ENCODE assay signal across 19 cellular contexts in genomic region chr16:79593754-79594153, GRCh38. TPM values are rescaled to one million over a fixed set of nuclear protein-coding genes. Genes with fewer than 3 reads are reported as not detected.
DNase-seq lines count a peak whose midpoint lies in the region; ATAC-seq and TF ChIP-seq lines count a peak whose summit lies in the region.
"Had no signal": no experiment of that assay in that cellular context is flagged by ENCODE, and none has a peak within 500 bp of the region (broad histone marks: within the 10 kb centered on the region; RNA-seq: fewer than 3 reads in every experiment).

No MANE protein-coding gene starts in this region.

- H3K27me3 ChIP-seq in tibial nerve (no peaks in the 10 kb centered on the region), Peyer's patch (no peaks in the 10 kb centered on the region)

- no peak for TF ChIP-seq EP300 in tibial nerve (IDR thresholded peaks at IDR 0.05)

- H3K4me3 ChIP-seq in tibial nerve (peak overlapping the region in 2 of 4 donors; percentile 75 to 91), Peyer's patch (no peak overlapping the region)
- H3K4me3 ChIP-seq: cardiac muscle cell had no signal

- H3K4me1 Mint-ChIP-seq in activated T-cell treated with anti-CD3 and anti-CD28 coated beads, Interleukin-2, amount 50 U/mL, for 72 hours (ENCODE audit: low read depth) = peaks cover 19% of the 10 kb centered on the region
- H3K4me1 Mint-ChIP-seq in brain (peaks cover 67% of the 10 kb centered on the region), nephron progenitor cell (peaks cover 75% of the 10 kb centered on the region)

- H3K36me3 ChIP-seq in tibial nerve = no peaks in the 10 kb centered on the region
- peaks cover 0 to 12% (median 0%) of the 10 kb centered on the region in 3 donors for H3K36me3 ChIP-seq in Peyer's patch
- H3K36me3 ChIP-seq: cardiac muscle cell had no signal

- no peak for ATAC-seq in activated T-cell treated with anti-CD3 and anti-CD28 coated beads, Interleukin-2, amount 50 U/mL, for 72 hours (replicated peaks in 1 of 2)
- ATAC-seq: activated naive CD8-positive, alpha-beta T cell treated with anti-CD3 and anti-CD28 coated beads, Interleukin-2, amount 50 U/mL, for 24 hours; naive thymus-derived CD8-positive, alpha-beta T cell had no signal

- DNase-seq in activated T-cell treated with anti-CD3 and anti-CD28 coated beads, Interleukin-2, amount 50 U/mL, for 72 hours = no peak
- DNase-seq in activated T-cell treated with anti-CD3 and anti-CD28 coated beads for 4 hours (no peak), nephron progenitor cell (no peak), tibial nerve (ENCODE audit: low spot score in 2 of 2) (no peak), NCI-H82 treated with DMSO at 0.1 percent for 48 hours (lab: John Stamatoyannopoulos, UW; ENCODE audit: unreplicated experiment) (no peak), Peyer's patch (no peak)
- DNase-seq in stimulated activated naive CD4-positive, alpha-beta T cell treated with Interleukin-2 at 50 U/mL for 16 hours (lab: John Stamatoyannopoulos, UW) = no peak
- DNase-seq: activated naive CD8-positive, alpha-beta T cell treated with anti-CD3 and anti-CD28 coated beads, Interleukin-2, amount 50 U/mL, for 24 hours; effector CD8-positive, alpha-beta T cell; naive thymus-derived CD8-positive, alpha-beta T cell; NCI-H187; NCI-H446; retina; stimulated activated CD4-positive, alpha-beta T cell treated with anti-CD3 and anti-CD28 coated beads, Interleukin-4, amount 100 ng/mL, for 24 hours; stimulated activated CD8-positive, alpha-beta memory T cell treated with anti-CD3 and anti-CD28 coated beads, Interleukin-4, amount 100 ng/mL, for 48 hours; T-helper 9 cell had no signal

- H3K27ac ChIP-seq in tibial nerve (peak overlapping the region; percentile 83 to 95 (median 87)), Peyer's patch (peak overlapping the region in 2 of 4 donors; percentile 51 to 88)

- peak overlapping the region; percentile 85 for H3K27ac Mint-ChIP-seq in activated T-cell treated with anti-CD3 and anti-CD28 coated beads, Interleukin-2, amount 50 U/mL, for 72 hours
- peak overlapping the region in 1 of 5 experiments; percentile 69 for H3K27ac Mint-ChIP-seq in brain
- peak overlapping the region; percentile 71 for H3K27ac Mint-ChIP-seq in nephron progenitor cell
- H3K27ac Mint-ChIP-seq: activated naive CD8-positive, alpha-beta T cell treated with anti-CD3 and anti-CD28 coated beads, Interleukin-2, amount 50 U/mL, for 24 hours had no signal

- peaks cover 7 to 15% of the 10 kb centered on the region in 2 donors for H3K36me3 Mint-ChIP-seq in activated T-cell treated with anti-CD3 and anti-CD28 coated beads, Interleukin-2, amount 50 U/mL, for 72 hours (ENCODE audit: insufficient read depth in 2 of 2)
- H3K36me3 Mint-ChIP-seq in brain = peaks cover 10% of the 10 kb centered on the region
- H3K36me3 Mint-ChIP-seq in nephron progenitor cell (ENCODE audit: low read depth) = peaks cover 7% of the 10 kb centered on the region

- H3K9me3 Mint-ChIP-seq in activated T-cell treated with anti-CD3 and anti-CD28 coated beads, Interleukin-2, amount 50 U/mL, for 72 hours = no peaks in the 10 kb centered on the region
- H3K9me3 Mint-ChIP-seq in brain (peaks cover 0 to 2% (median 0%) of the 10 kb centered on the region in 5 experiments), nephron progenitor cell (no peaks in the 10 kb centered on the region)
- H3K9me3 Mint-ChIP-seq: activated naive CD8-positive, alpha-beta T cell treated with anti-CD3 and anti-CD28 coated beads, Interleukin-2, amount 50 U/mL, for 24 hours; naive thymus-derived CD8-positive, alpha-beta T cell; type B pancreatic cell had no signal

- H3K9me3 ChIP-seq in tibial nerve (no peaks in the 10 kb centered on the region), Peyer's patch (no peaks in the 10 kb centered on the region)

- 49 to 57% methylated on average over 8 of the region's 8 CpGs for WGBS in tibial nerve, 2 donors

- H3K27me3 Mint-ChIP-seq in activated T-cell treated with anti-CD3 and anti-CD28 coated beads, Interleukin-2, amount 50 U/mL, for 72 hours (ENCODE audit: low read depth) = peaks cover 37% of the 10 kb centered on the region
- peaks cover 13% of the 10 kb centered on the region for H3K27me3 Mint-ChIP-seq in brain
- peaks cover 2% of the 10 kb centered on the region for H3K27me3 Mint-ChIP-seq in nephron progenitor cell (ENCODE audit: low read depth, poor library complexity)

- TF ChIP-seq POLR2A in tibial nerve (IDR thresholded peaks at IDR 0.05) = no peak
- TF ChIP-seq POLR2A in Peyer's patch (IDR thresholded peaks at IDR 0.05) = no peak

- H3K4me1 ChIP-seq in tibial nerve = peaks cover 0 to 41% (median 16%) of the 10 kb centered on the region in 4 donors
- no peaks in the 10 kb centered on the region for H3K4me1 ChIP-seq in Peyer's patch

- peak overlapping the region in 1 of 2 donors; percentile 78 for H3K4me3 Mint-ChIP-seq in activated T-cell treated with anti-CD3 and anti-CD28 coated beads, Interleukin-2, amount 50 U/mL, for 72 hours
- H3K4me3 Mint-ChIP-seq in brain (peak overlapping the region in 4 of 5 experiments; percentile 3 to 79 (median 52)), nephron progenitor cell (peak overlapping the region; percentile 56)
- H3K4me3 Mint-ChIP-seq: activated naive CD8-positive, alpha-beta T cell treated with anti-CD3 and anti-CD28 coated beads, Interleukin-2, amount 50 U/mL, for 24 hours; naive thymus-derived CD8-positive, alpha-beta T cell had no signal

- TF ChIP-seq CTCF in brain (conservative IDR thresholded peaks at IDR 0.05) (no peak), nephron progenitor cell (IDR thresholded peaks at IDR 0.05) (no peak), tibial nerve (IDR thresholded peaks at IDR 0.05) (no peak), Peyer's patch (IDR thresholded peaks at IDR 0.05) (no peak)

RNA-seq across cellular contexts. Expression of gene MAF, which starts 6.8 kb away (rescaled TPM):
- 100 to 1,000 TPM in 1 of 2 donors, 10 to 100 TPM in 1; 46.7 to 208 TPM for total RNA-seq in activated T-cell treated with anti-CD3 and anti-CD28 coated beads, Interleukin-2, amount 50 U/mL, for 72 hours
- 6.7 TPM for polyA plus RNA-seq in brain (ENCODE audit: insufficient read depth, low read depth, low replicate concordance)
- 100 to 1,000 TPM in 3 of 4 donors, 10 to 100 TPM in 1; 75.3 to 160 (median 115) TPM for total RNA-seq in tibial nerve
- 100 to 1,000 TPM in 3 of 4 donors, 10 to 100 TPM in 1; 92.4 to 390 (median 235) TPM for total RNA-seq in Peyer's patch
